In the genomic region with DNA sequence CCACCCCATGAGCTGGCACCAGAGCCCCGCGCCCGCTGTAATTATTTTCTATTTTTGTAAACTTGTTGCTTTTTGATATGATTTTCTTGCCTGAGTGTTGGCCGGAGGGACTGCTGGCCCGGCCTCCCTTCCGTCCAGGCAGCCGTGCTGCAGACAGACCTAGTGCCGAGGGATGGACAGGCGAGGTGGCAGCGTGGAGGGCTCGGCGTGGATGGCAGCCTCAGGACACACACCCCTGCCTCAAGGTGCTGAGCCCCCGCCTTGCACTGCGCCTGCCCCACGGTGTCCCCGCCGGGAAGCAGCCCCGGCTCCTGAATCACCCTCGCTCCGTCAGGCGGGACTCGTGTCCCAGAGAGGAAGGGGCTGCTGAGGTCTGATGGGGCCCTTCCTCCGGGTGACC, we compare ENCODE assay signal across 39 cellular contexts. TPM values are rescaled to one million over a fixed set of nuclear protein-coding genes. Genes with fewer than 3 reads are reported as not detected.
"Had no signal": no experiment of that assay in that cellular context is flagged by ENCODE, and none has a peak within 500 bp of the region (broad histone marks: within the 10 kb centered on the region; RNA-seq: fewer than 3 reads in every experiment).

No MANE protein-coding gene starts in this region.

- DNase-seq: activated B cell treated with CpG ODN at 0.5 μM for 24 hours; activated CD4-positive, alpha-beta memory T cell treated with anti-CD3 and anti-CD28 coated beads for 36 hours; activated CD4-positive, alpha-beta T cell treated with anti-CD3 and anti-CD28 coated beads for 4 hours; activated CD4-positive, alpha-beta T cell treated with anti-CD3 and anti-CD28 coated beads, Interleukin-2, amount 10 ng/mL, durations not matched to agents 24 days and 14 days; activated CD4-positive, alpha-beta T cell treated with anti-CD3 and anti-CD28 coated beads, Interleukin-2, amount 50 U/mL, for 1 hour; activated CD4-positive, alpha-beta T cell treated with anti-CD3 and anti-CD28 coated beads, Interleukin-2, amount 50 U/mL, for 4 hours; activated CD4-positive, CD25-positive, alpha-beta regulatory T cell treated with anti-CD3 and anti-CD28 coated beads, Interleukin-2, amount 50 U/mL, for 72 hours; activated CD8-positive, alpha-beta memory T cell treated with anti-CD3 and anti-CD28 coated beads, Interleukin-2, amount 50 U/mL, for 4 hours; activated CD8-positive, alpha-beta T cell treated with anti-CD3 and anti-CD28 coated beads for 36 hours; activated effector memory CD4-positive, alpha-beta T cell treated with anti-CD3 and anti-CD28 coated beads, Interleukin-2, amount 50 U/mL, for 16 hours; activated gamma-delta T cell treated with Interleukin-2 at 50 U/mL for 16 hours; activated naive CD4-positive, alpha-beta T cell; activated naive CD4-positive, alpha-beta T cell treated with anti-CD3 and anti-CD28 coated beads for 36 hours; activated naive CD4-positive, alpha-beta T cell treated with anti-CD3 and anti-CD28 coated beads, Interleukin-2, amount 50 U/mL, for 16 hours; activated naive CD8-positive, alpha-beta T cell treated with anti-CD3 and anti-CD28 coated beads for 36 hours; activated T-cell treated with anti-CD3 and anti-CD28 coated beads for 4 hours; activated T-cell treated with anti-CD3 and anti-CD28 coated beads, Interleukin-2, amount 50 U/mL, for 1 hour; activated T-cell treated with anti-CD3 and anti-CD28 coated beads, Interleukin-2, amount 50 U/mL, for 4 hours; activated T-cell treated with anti-CD3 and anti-CD28 coated beads, Interleukin-2, amount 50 U/mL, for 72 hours; adrenal gland; amniotic stem cell; aorta; body of pancreas; brain microvascular endothelial cell; central memory CD4-positive, alpha-beta T cell; T-helper 2 cell; T-helper 9 cell had no signal

- H3K4me3 Mint-ChIP-seq: activated B cell treated with CpG ODN at 0.5 μM for 24 hours; activated CD4-positive, alpha-beta memory T cell treated with anti-CD3 and anti-CD28 coated beads for 36 hours; activated CD4-positive, alpha-beta T cell treated with anti-CD3 and anti-CD28 coated beads, Interleukin-2, amount 10 ng/mL, durations not matched to agents 24 days and 14 days; activated CD8-positive, alpha-beta T cell treated with anti-CD3 and anti-CD28 coated beads for 36 hours; activated naive CD4-positive, alpha-beta T cell treated with anti-CD3 and anti-CD28 coated beads for 36 hours; activated naive CD8-positive, alpha-beta T cell treated with anti-CD3 and anti-CD28 coated beads for 36 hours; activated T-cell treated with anti-CD3 and anti-CD28 coated beads, Interleukin-2, amount 50 U/mL, for 4 hours; activated T-cell treated with anti-CD3 and anti-CD28 coated beads, Interleukin-2, amount 50 U/mL, for 72 hours; activated T-helper 1 cell treated with anti-CD3 and anti-CD28 coated beads, Interleukin-12 subunit alpha, Interleukin-12 subunit beta, Interleukin-2, Interleukin-4 antibody, amounts not matched to agents 30 ng/mL and 10 ng/mL and 1 ng/mL, durations not matched to agents 14 hours and 24 hours and 36 hours; activated T-helper 17 cell treated with anti-CD3 and anti-CD28 coated beads, Interleukin-2, amount 50 U/mL, for 72 hours; T-helper 1 cell treated with Interleukin-12 subunit alpha and Interleukin-12 subunit beta and Interleukin-4 antibody, amounts not matched to agents 30 μg/mL and 1 μg/mL, for 36 hours; T-helper 2 cell treated with Interferon-gamma antibody and Interleukin-4, amounts not matched to agents 5 μg/mL and 100 μg/mL, for 36 hours had no signal

- H3K4me3 ChIP-seq: adrenal gland, body of pancreas, breast epithelium had no signal

- H3K36me3 ChIP-seq: adrenal gland, breast epithelium had no signal

- H3K27ac Mint-ChIP-seq: activated B cell treated with CpG ODN at 0.5 μM for 24 hours; activated CD4-positive, alpha-beta memory T cell treated with anti-CD3 and anti-CD28 coated beads for 36 hours; activated CD4-positive, alpha-beta T cell treated with anti-CD3 and anti-CD28 coated beads, Interleukin-2, amount 10 ng/mL, durations not matched to agents 24 days and 14 days; activated CD8-positive, alpha-beta T cell treated with anti-CD3 and anti-CD28 coated beads for 36 hours; activated naive CD4-positive, alpha-beta T cell treated with anti-CD3 and anti-CD28 coated beads for 36 hours; activated naive CD4-positive, alpha-beta T cell treated with anti-CD3 and anti-CD28 coated beads, Interleukin-2, amount 50 U/mL, for 72 hours; activated naive CD8-positive, alpha-beta T cell treated with anti-CD3 and anti-CD28 coated beads for 36 hours; activated T-cell treated with anti-CD3 and anti-CD28 coated beads, Interleukin-2, amount 50 U/mL, for 72 hours; activated T-helper 1 cell treated with anti-CD3 and anti-CD28 coated beads, Interleukin-12 subunit alpha, Interleukin-12 subunit beta, Interleukin-2, Interleukin-4 antibody, amounts not matched to agents 30 ng/mL and 10 ng/mL and 1 ng/mL, durations not matched to agents 14 hours and 24 hours and 36 hours; activated T-helper 17 cell treated with anti-CD3 and anti-CD28 coated beads, Interleukin-2, amount 50 U/mL, for 72 hours; T-helper 1 cell treated with Interleukin-12 subunit alpha and Interleukin-12 subunit beta and Interleukin-4 antibody, amounts not matched to agents 30 μg/mL and 1 μg/mL, for 36 hours; T-helper 2 cell treated with Interferon-gamma antibody and Interleukin-4, amounts not matched to agents 5 μg/mL and 100 μg/mL, for 36 hours had no signal

- H3K9me3 ChIP-seq: adrenal gland, body of pancreas, breast epithelium had no signal

- H3K9me3 Mint-ChIP-seq: activated B cell treated with CpG ODN at 0.5 μM for 24 hours; activated CD4-positive, alpha-beta memory T cell treated with anti-CD3 and anti-CD28 coated beads for 36 hours; activated CD4-positive, alpha-beta T cell treated with anti-CD3 and anti-CD28 coated beads, Interleukin-2, amount 10 ng/mL, durations not matched to agents 24 days and 14 days; activated CD8-positive, alpha-beta T cell treated with anti-CD3 and anti-CD28 coated beads for 36 hours; activated naive CD4-positive, alpha-beta T cell treated with anti-CD3 and anti-CD28 coated beads, Interleukin-2, amount 50 U/mL, for 72 hours; activated naive CD8-positive, alpha-beta T cell treated with anti-CD3 and anti-CD28 coated beads for 36 hours; activated T-cell treated with anti-CD3 and anti-CD28 coated beads, Interleukin-2, amount 50 U/mL, for 4 hours; activated T-helper 1 cell treated with anti-CD3 and anti-CD28 coated beads, Interleukin-12 subunit alpha, Interleukin-12 subunit beta, Interleukin-2, Interleukin-4 antibody, amounts not matched to agents 30 ng/mL and 10 ng/mL and 1 ng/mL, durations not matched to agents 14 hours and 24 hours and 36 hours; activated T-helper 17 cell treated with anti-CD3 and anti-CD28 coated beads, Interleukin-2, amount 50 U/mL, for 72 hours; T-helper 1 cell treated with Interleukin-12 subunit alpha and Interleukin-12 subunit beta and Interleukin-4 antibody, amounts not matched to agents 30 μg/mL and 1 μg/mL, for 36 hours; T-helper 2 cell treated with Interferon-gamma antibody and Interleukin-4, amounts not matched to agents 5 μg/mL and 100 μg/mL, for 36 hours had no signal

- ATAC-seq: activated CD8-positive, alpha-beta T cell treated with anti-CD3 and anti-CD28 coated beads for 36 hours; activated naive CD4-positive, alpha-beta T cell treated with anti-CD3 and anti-CD28 coated beads, Interleukin-2, amount 50 U/mL, for 72 hours; activated T-cell treated with anti-CD3 and anti-CD28 coated beads, Interleukin-2, amount 50 U/mL, for 4 hours; activated T-cell treated with anti-CD3 and anti-CD28 coated beads, Interleukin-2, amount 50 U/mL, for 72 hours; activated T-helper 17 cell treated with anti-CD3 and anti-CD28 coated beads, Interleukin-2, amount 50 U/mL, for 72 hours; body of pancreas had no signal

- H3K27ac ChIP-seq: adrenal gland, body of pancreas, brain microvascular endothelial cell, breast epithelium, VCaP had no signal

- FAIRE-seq: astrocyte, TTC549 had no signal

- H3K36me3 Mint-ChIP-seq: activated CD4-positive, alpha-beta memory T cell treated with anti-CD3 and anti-CD28 coated beads for 36 hours had no signal

- H3K4me1 Mint-ChIP-seq: activated T-helper 17 cell treated with anti-CD3 and anti-CD28 coated beads, Interleukin-2, amount 50 U/mL, for 72 hours had no signal

- H3K4me1 ChIP-seq: breast epithelium had no signal

- H3K27me3 ChIP-seq: brain microvascular endothelial cell had no signal

RNA-seq across cellular contexts. Expression of a gene that starts 19.1 kb away (rescaled TPM):
- total RNA-seq: activated B cell treated with CpG ODN at 0.5 μM for 24 hours; activated CD4-positive, alpha-beta memory T cell treated with anti-CD3 and anti-CD28 coated beads for 36 hours; activated CD4-positive, alpha-beta T cell treated with anti-CD3 and anti-CD28 coated beads, Interleukin-2, amount 10 ng/mL, durations not matched to agents 24 days and 14 days; activated CD8-positive, alpha-beta memory T cell treated with anti-CD3 and anti-CD28 coated beads for 36 hours; activated CD8-positive, alpha-beta T cell treated with anti-CD3 and anti-CD28 coated beads for 36 hours; activated naive CD4-positive, alpha-beta T cell treated with anti-CD3 and anti-CD28 coated beads for 36 hours; activated naive CD4-positive, alpha-beta T cell treated with anti-CD3 and anti-CD28 coated beads, Interleukin-2, amount 50 U/mL, for 72 hours; activated naive CD8-positive, alpha-beta T cell treated with anti-CD3 and anti-CD28 coated beads for 36 hours; activated T-helper 17 cell treated with anti-CD3 and anti-CD28 coated beads, Interleukin-2, amount 50 U/mL, for 72 hours; adrenal gland; aorta; cardiac septum; cerebellum had no signal
- polyA plus RNA-seq: aorta had no signal
